Comparison of ENCODE assay signal across 22 cellular contexts in genomic region chr16:28280881-28281836, GRCh38. TPM values are rescaled to one million over a fixed set of nuclear protein-coding genes. Genes with fewer than 3 reads are reported as not detected.
A peak's percentile ranks its signal among the peaks of the same experiment; 100 is the strongest.
DNase-seq lines count a peak whose midpoint lies in the region; ATAC-seq and TF ChIP-seq lines count a peak whose summit lies in the region.
"Had no signal": no experiment of that assay in that cellular context is flagged by ENCODE, and none has a peak within 500 bp of the region (broad histone marks: within the 10 kb centered on the region; RNA-seq: fewer than 3 reads in every experiment).

No MANE protein-coding gene starts in this region.

- no peaks in the 10 kb centered on the region for H3K36me3 Mint-ChIP-seq in natural killer cell treated with Interleukin-12 subunit alpha and Interleukin-12 subunit beta and Interleukin-15 and Interleukin-18, amount 100 ng/mL, for 72 hours
- H3K36me3 Mint-ChIP-seq in natural killer cell: no peaks in the 10 kb centered on the region
- H3K36me3 Mint-ChIP-seq: activated naive CD4-positive, alpha-beta T cell treated with anti-CD3 and anti-CD28 coated beads, Interleukin-2, amount 10 ng/mL, durations not matched to agents 7 days and 5 days; CD8-positive, alpha-beta T cell had no signal

- no peak overlapping the region for H3K4me3 Mint-ChIP-seq in natural killer cell treated with Interleukin-12 subunit alpha and Interleukin-12 subunit beta and Interleukin-15 and Interleukin-18, amount 100 ng/mL, for 72 hours
- no peak overlapping the region for H3K4me3 Mint-ChIP-seq in natural killer cell
- H3K4me3 Mint-ChIP-seq: activated naive CD4-positive, alpha-beta T cell treated with anti-CD3 and anti-CD28 coated beads, Interleukin-2, amount 10 ng/mL, durations not matched to agents 7 days and 5 days; CD8-positive, alpha-beta T cell; nephron had no signal

- no peak for TF ChIP-seq CTCF in natural killer cell (IDR thresholded peaks at IDR 0.05)
- peak; percentile 21 for TF ChIP-seq CTCF in epithelial cell of esophagus (IDR thresholded peaks at IDR 0.05; ENCODE audit: insufficient read depth, low read depth, low read length, missing control alignments)

- H3K4me1 Mint-ChIP-seq in natural killer cell treated with Interleukin-12 subunit alpha and Interleukin-12 subunit beta and Interleukin-15 and Interleukin-18, amount 100 ng/mL, for 72 hours (ENCODE audit: low read depth in 2 of 2): peaks cover 20% of the 10 kb centered on the region in 2 donors
- H3K4me1 Mint-ChIP-seq in natural killer cell: peaks cover 16 to 52% of the 10 kb centered on the region in 2 donors

- H3K4me3 ChIP-seq in epithelial cell of esophagus (ENCODE audit: low read length): no peak overlapping the region
- H3K4me3 ChIP-seq: ascending aorta, MG63, Peyer's patch, SJSA1, tibial nerve had no signal

- peak; percentile 20 for DNase-seq in natural killer cell treated with Interleukin-12 subunit alpha and Interleukin-12 subunit beta and Interleukin-15 and Interleukin-18, amount 100 ng/mL, for 72 hours (ENCODE audit: low spot score)
- DNase-seq in natural killer cell (no peak), NAMALWA (ENCODE audit: low spot score) (peak; percentile 28), epithelial cell of esophagus (ENCODE audit: low read depth) (peak; percentile 26), pons (ENCODE audit: low spot score) (no peak), kidney tubule cell (ENCODE audit: low spot score) (no peak)
- DNase-seq: activated naive CD4-positive, alpha-beta T cell treated with anti-CD3 and anti-CD28 coated beads, Interleukin-2, amount 10 ng/mL, durations not matched to agents 7 days and 5 days; activated T-cell treated with anti-CD3 and anti-CD28 coated beads, Interleukin-2, amount 50 U/mL, for 48 hours; CD8-positive, alpha-beta T cell; MG63; NCI-H1694; NCI-H345; Peyer's patch; stimulated activated CD4-positive, alpha-beta T cell treated with anti-CD3 and anti-CD28 coated beads, Interleukin-2, amount 100 ng/mL, for 24 hours; stimulated activated naive CD4-positive, alpha-beta T cell treated with Interleukin-2 at 50 U/mL for 16 hours had no signal

- ATAC-seq in natural killer cell treated with Interleukin-12 subunit alpha and Interleukin-12 subunit beta and Interleukin-15 and Interleukin-18, amount 100 ng/mL, for 72 hours: no peak
- ATAC-seq in natural killer cell (no peak), HG03460 (IDR thresholded peaks at IDR 0.05; ENCODE audit: unreplicated experiment) (no peak), HG02981 (IDR thresholded peaks at IDR 0.05; ENCODE audit: unreplicated experiment) (no peak)
- ATAC-seq: CD8-positive, alpha-beta T cell had no signal

- H3K27ac Mint-ChIP-seq in natural killer cell treated with Interleukin-12 subunit alpha and Interleukin-12 subunit beta and Interleukin-15 and Interleukin-18, amount 100 ng/mL, for 72 hours: peak overlapping the region in 1 of 2 donors; percentile 76
- H3K27ac Mint-ChIP-seq in natural killer cell: peak overlapping the region in 1 of 2 donors; percentile 65
- H3K27ac Mint-ChIP-seq: activated naive CD4-positive, alpha-beta T cell treated with anti-CD3 and anti-CD28 coated beads, Interleukin-2, amount 10 ng/mL, durations not matched to agents 7 days and 5 days; CD8-positive, alpha-beta T cell; nephron had no signal

- intact Hi-C loops in natural killer cell (cut with micrococcal nuclease): no loop called here

- no peaks in the 10 kb centered on the region for H3K9me3 Mint-ChIP-seq in natural killer cell treated with Interleukin-12 subunit alpha and Interleukin-12 subunit beta and Interleukin-15 and Interleukin-18, amount 100 ng/mL, for 72 hours
- no peaks in the 10 kb centered on the region for H3K9me3 Mint-ChIP-seq in natural killer cell
- H3K9me3 Mint-ChIP-seq: activated naive CD4-positive, alpha-beta T cell treated with anti-CD3 and anti-CD28 coated beads, Interleukin-2, amount 10 ng/mL, durations not matched to agents 7 days and 5 days; CD8-positive, alpha-beta T cell; nephron had no signal

- H3K27me3 Mint-ChIP-seq in natural killer cell treated with Interleukin-12 subunit alpha and Interleukin-12 subunit beta and Interleukin-15 and Interleukin-18, amount 100 ng/mL, for 72 hours: peaks cover under 1 to 8% of the 10 kb centered on the region in 2 donors
- H3K27me3 Mint-ChIP-seq in natural killer cell (ENCODE audit: low read depth in 2 of 2): peaks cover 0 to 4% of the 10 kb centered on the region in 2 donors

RNA-seq across cellular contexts. Expression of gene SBK1, which starts 11.2 kb away (rescaled TPM):
- 1 to 10 TPM; 1.1 TPM for total RNA-seq in natural killer cell treated with Interleukin-12 subunit alpha and Interleukin-12 subunit beta and Interleukin-15 and Interleukin-18, amount 100 ng/mL, for 72 hours
- total RNA-seq in natural killer cell: 10 to 100 TPM; 59.3 to 60.9 (median 59.8) TPM
- total RNA-seq: ascending aorta, mesenteric fat pad, SJSA1 had no signal

Comparison
In these comparisons a context has a peak if more than half of its experiments do, and no peak if none do; other contexts are left out.
1. DNase-seq: peak in natural killer cell treated with Interleukin-12 subunit alpha and Interleukin-12 subunit beta and Interleukin-15 and Interleukin-18, amount 100 ng/mL, for 72 hours (single experiment), NAMALWA (single experiment) and epithelial cell of esophagus (single experiment); none in natural killer cell (single experiment), pons (single experiment) and kidney tubule cell (single experiment).
2. RNA of gene SBK1, which starts 11.2 kb away (total RNA-seq): 59.3 to 60.9 TPM in natural killer cell; 1.1 TPM in natural killer cell treated with Interleukin-12 subunit alpha and Interleukin-12 subunit beta and Interleukin-15 and Interleukin-18, amount 100 ng/mL, for 72 hours; every median in the first group is over 10 times any median in the second.